Comparison of ENCODE assay signal across 1 cellular context in the genomic region with DNA sequence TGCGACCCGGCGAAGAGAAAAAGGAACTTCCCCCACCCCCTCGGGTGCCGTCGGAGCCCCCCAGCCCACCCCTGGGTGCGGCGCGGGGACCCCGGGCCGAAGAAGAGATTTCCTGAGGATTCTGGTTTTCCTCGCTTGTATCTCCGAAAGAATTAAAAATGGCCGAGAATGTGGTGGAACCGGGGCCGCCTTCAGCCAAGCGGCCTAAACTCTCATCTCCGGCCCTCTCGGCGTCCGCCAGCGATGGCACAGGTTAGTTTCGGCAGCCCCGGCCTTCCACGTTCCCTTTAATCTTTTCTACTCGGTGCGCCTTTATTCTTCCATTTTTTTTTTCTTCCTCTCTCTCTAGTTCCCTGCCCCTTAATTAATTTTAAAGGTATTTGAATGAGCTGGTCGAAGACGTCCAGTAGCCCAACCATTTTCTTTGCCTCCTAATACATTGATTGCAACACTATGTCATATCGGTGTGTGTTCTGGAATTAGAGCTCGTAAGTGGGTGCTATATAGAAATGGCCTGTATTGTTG.
TF ChIP-seq lines count a peak whose summit lies in the region.

No MANE protein-coding gene starts in this region.

TF ChIP-seq in GM12878, 131 proteins besides CTCF, POLR2A, EP300 and RAD21 (continued from another document):
- TF ChIP-seq, protein P1, sequence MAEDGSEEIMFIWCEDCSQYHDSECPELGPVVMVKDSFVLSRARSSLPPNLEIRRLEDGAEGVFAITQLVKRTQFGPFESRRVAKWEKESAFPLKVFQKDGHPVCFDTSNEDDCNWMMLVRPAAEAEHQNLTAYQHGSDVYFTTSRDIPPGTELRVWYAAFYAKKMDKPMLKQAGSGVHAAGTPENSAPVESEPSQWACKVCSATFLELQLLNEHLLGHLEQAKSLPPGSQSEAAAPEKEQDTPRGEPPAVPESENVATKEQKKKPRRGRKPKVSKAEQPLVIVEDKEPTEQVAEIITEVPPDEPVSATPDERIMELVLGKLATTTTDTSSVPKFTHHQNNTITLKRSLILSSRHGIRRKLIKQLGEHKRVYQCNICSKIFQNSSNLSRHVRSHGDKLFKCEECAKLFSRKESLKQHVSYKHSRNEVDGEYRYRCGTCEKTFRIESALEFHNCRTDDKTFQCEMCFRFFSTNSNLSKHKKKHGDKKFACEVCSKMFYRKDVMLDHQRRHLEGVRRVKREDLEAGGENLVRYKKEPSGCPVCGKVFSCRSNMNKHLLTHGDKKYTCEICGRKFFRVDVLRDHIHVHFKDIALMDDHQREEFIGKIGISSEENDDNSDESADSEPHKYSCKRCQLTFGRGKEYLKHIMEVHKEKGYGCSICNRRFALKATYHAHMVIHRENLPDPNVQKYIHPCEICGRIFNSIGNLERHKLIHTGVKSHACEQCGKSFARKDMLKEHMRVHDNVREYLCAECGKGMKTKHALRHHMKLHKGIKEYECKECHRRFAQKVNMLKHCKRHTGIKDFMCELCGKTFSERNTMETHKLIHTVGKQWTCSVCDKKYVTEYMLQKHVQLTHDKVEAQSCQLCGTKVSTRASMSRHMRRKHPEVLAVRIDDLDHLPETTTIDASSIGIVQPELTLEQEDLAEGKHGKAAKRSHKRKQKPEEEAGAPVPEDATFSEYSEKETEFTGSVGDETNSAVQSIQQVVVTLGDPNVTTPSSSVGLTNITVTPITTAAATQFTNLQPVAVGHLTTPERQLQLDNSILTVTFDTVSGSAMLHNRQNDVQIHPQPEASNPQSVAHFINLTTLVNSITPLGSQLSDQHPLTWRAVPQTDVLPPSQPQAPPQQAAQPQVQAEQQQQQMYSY (CRISPR knock-in tag; IDR thresholded peaks at IDR 0.05): no peak
TF ChIP-seq in GM12878: peak in this region for 2.
